25 cellular contexts compared by ENCODE assay signal in the genomic region with DNA sequence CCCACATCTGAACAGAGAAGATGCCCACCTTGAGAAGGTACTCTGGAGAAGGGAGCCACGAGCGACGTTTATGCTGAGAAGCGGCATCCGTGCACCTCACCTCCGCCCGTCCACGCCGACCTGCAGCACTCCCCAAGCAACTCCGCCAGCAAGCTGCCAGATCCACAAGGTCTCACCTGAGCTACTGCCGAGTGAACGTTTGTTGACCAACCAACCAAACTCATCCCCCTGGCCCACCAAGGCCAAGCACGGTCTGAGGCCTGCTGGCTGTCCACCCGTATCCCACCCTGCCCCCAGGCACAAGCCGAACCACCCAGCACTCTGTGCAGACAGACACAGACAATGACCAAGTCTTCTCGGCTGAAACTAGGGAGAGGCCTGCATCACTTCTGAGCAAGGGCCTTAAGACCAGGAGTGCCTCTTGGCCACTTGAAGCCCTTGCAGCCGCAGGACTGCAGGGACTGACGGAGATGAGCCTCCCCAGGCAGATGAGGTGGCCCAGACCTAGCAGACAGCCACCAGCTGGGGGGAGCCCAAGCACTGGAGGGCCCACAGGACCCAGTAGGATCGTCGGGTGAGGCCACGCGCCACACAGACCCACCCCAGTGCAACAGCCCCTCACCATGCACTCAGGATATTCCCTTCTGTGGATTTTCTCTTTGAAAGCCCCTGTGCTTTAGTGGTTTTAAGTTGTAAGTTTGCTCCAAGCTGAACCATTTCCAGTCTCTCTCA.
"Had no signal": no experiment of that assay in that cellular context is flagged by ENCODE, and none has a peak within 500 bp of the region (broad histone marks: within the 10 kb centered on the region; RNA-seq: fewer than 3 reads in every experiment).

No MANE protein-coding gene starts in this region.

- H3K27me3 Mint-ChIP-seq: activated naive CD8-positive, alpha-beta T cell treated with anti-CD3 and anti-CD28 coated beads, Interleukin-2, amount 50 U/mL, for 24 hours; naive B cell; T-cell had no signal

- H3K4me2 ChIP-seq: neural progenitor cell had no signal

- H3K36me3 Mint-ChIP-seq: immature natural killer cell, naive B cell had no signal

- DNase-seq: activated CD4-positive, alpha-beta T cell treated with anti-CD3 and anti-CD28 coated beads, Interleukin-2, amount 50 U/mL, for 1 hour; activated CD4-positive, CD25-positive, alpha-beta regulatory T cell; activated CD8-positive, alpha-beta memory T cell treated with anti-CD3 and anti-CD28 coated beads, Interleukin-2, amount 50 U/mL, for 4 hours; activated naive CD4-positive, alpha-beta T cell treated with Interleukin-2 at 50 U/mL for 16 hours; activated naive CD8-positive, alpha-beta T cell treated with anti-CD3 and anti-CD28 coated beads, Interleukin-2, amount 50 U/mL, for 24 hours; anterior cingulate cortex; brain microvascular endothelial cell; cortex of kidney; immature natural killer cell; left ventricle myocardium superior; mesenchymal stem cell; mucosa of descending colon; naive B cell; sigmoid colon; stimulated activated CD8-positive, alpha-beta memory T cell treated with anti-CD3 and anti-CD28 coated beads, Interleukin-4, amount 100 ng/mL, for 48 hours; stimulated activated naive CD8-positive, alpha-beta T cell treated with anti-CD3 and anti-CD28 coated beads, Interleukin-15, Interleukin-2, amounts not matched to agents 100 U/mL and 50 U/mL, for 24 hours; substantia nigra; T-cell; T-helper 9 cell had no signal

- H3K27me3 ChIP-seq: brain microvascular endothelial cell, esophagus muscularis mucosa, neural progenitor cell, ovary, sigmoid colon, tibial nerve had no signal

- H3K9ac ChIP-seq: neural progenitor cell had no signal

- H3K9me3 ChIP-seq: esophagus muscularis mucosa, mucosa of descending colon, ovary, sigmoid colon, tibial nerve had no signal

- H3K4me1 ChIP-seq: neural progenitor cell had no signal

- H2AFZ ChIP-seq: neural progenitor cell had no signal

- H3K9me3 Mint-ChIP-seq: activated naive CD8-positive, alpha-beta T cell treated with anti-CD3 and anti-CD28 coated beads, Interleukin-2, amount 50 U/mL, for 24 hours; activated T-helper 1 cell treated with anti-CD3 and anti-CD28 coated beads, Interleukin-12 subunit alpha, Interleukin-12 subunit beta, Interleukin-2, Interleukin-4 antibody, amounts not matched to agents 30 ng/mL and 10 ng/mL and 1 ng/mL, durations not matched to agents 14 hours and 24 hours and 36 hours; immature natural killer cell; naive B cell; T-cell had no signal

- H3K4me3 Mint-ChIP-seq: activated naive CD8-positive, alpha-beta T cell treated with anti-CD3 and anti-CD28 coated beads, Interleukin-2, amount 50 U/mL, for 24 hours; activated T-helper 1 cell treated with anti-CD3 and anti-CD28 coated beads, Interleukin-12 subunit alpha, Interleukin-12 subunit beta, Interleukin-2, Interleukin-4 antibody, amounts not matched to agents 30 ng/mL and 10 ng/mL and 1 ng/mL, durations not matched to agents 14 hours and 24 hours and 36 hours; immature natural killer cell; neural progenitor cell; T-cell had no signal

- H3K27ac ChIP-seq: brain microvascular endothelial cell, esophagus muscularis mucosa, neural progenitor cell, ovary, sigmoid colon, tibial nerve had no signal

- ATAC-seq: activated naive CD8-positive, alpha-beta T cell treated with anti-CD3 and anti-CD28 coated beads, Interleukin-2, amount 50 U/mL, for 24 hours; left ventricle myocardium superior; mucosa of descending colon; SK-N-SH treated with all-trans-retinoic acid at 6 μM for 48 hours; stimulated activated naive CD8-positive, alpha-beta T cell treated with anti-CD3 and anti-CD28 coated beads, Interleukin-15, Interleukin-2, amounts not matched to agents 100 U/mL and 50 U/mL, for 24 hours; T-cell had no signal

- H3K4me3 ChIP-seq: esophagus muscularis mucosa, mucosa of descending colon, neural progenitor cell, ovary, sigmoid colon, tibial nerve had no signal

- H3K27ac Mint-ChIP-seq: activated naive CD8-positive, alpha-beta T cell treated with anti-CD3 and anti-CD28 coated beads, Interleukin-2, amount 50 U/mL, for 24 hours; activated T-helper 1 cell treated with anti-CD3 and anti-CD28 coated beads, Interleukin-12 subunit alpha, Interleukin-12 subunit beta, Interleukin-2, Interleukin-4 antibody, amounts not matched to agents 30 ng/mL and 10 ng/mL and 1 ng/mL, durations not matched to agents 14 hours and 24 hours and 36 hours; immature natural killer cell; neural progenitor cell; T-cell had no signal

- H3K36me3 ChIP-seq: brain microvascular endothelial cell, neural progenitor cell, ovary had no signal
